In the genomic region with DNA sequence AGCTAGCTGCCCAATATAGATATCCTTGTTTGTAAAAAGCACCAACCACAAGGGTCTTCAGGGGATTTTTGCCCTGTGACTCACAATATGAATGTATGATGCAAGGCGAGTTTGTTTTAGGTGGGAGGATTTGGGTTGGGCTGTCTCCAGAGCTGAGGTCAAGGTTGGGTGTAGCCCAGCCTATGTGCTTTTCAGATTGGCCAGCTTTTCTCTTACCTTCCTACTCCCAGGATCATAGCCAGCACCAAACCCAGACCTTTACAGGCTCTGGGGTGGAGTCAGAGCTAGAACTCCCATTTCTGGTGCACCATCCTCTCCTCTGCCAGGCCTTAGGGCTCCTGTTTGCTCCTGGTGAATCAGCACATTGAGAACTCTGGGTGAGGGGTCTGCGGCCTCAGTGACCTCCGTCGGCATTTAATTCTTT, we compare ENCODE assay signal across 15 cellular contexts. TPM values are rescaled to one million over a fixed set of nuclear protein-coding genes. Genes with fewer than 3 reads are reported as not detected.
DNase-seq lines count a peak whose midpoint lies in the region; ATAC-seq and TF ChIP-seq lines count a peak whose summit lies in the region.
"Had no signal": no experiment of that assay in that cellular context is flagged by ENCODE, and none has a peak within 500 bp of the region (broad histone marks: within the 10 kb centered on the region; RNA-seq: fewer than 3 reads in every experiment).

No MANE protein-coding gene starts in this region.

- ATAC-seq in PC-3, result peak; percentile 46

- WGBS in esophagus squamous epithelium, 2 donors, result 29 to 35% methylated on average over 1 to 2 of the region's 4 CpGs

- H3K9me2 ChIP-seq in PC-3 (replicated peaks; ENCODE audit: low read length), result no peaks in the 10 kb centered on the region

- BruUV-seq in PC-3 (replicated peaks; lab: Mats Ljungman, UMichigan), result no TSS peak

- peak; percentile 12 for DNase-seq in GM12865 (ENCODE audit: low read depth)
- peak; percentile 90 for DNase-seq in PC-3
- DNase-seq in esophagus squamous epithelium (lab: John Stamatoyannopoulos, UW), result no peak
- DNase-seq in osteoblast (ENCODE audit: insufficient read length, low spot score, missing footprints), result no peak
- no peak for DNase-seq in NCI-H1436 treated with DMSO at 0.1 percent for 48 hours (lab: John Stamatoyannopoulos, UW)
- no peak for DNase-seq in pons (ENCODE audit: low spot score)
- no peak for DNase-seq in activated CD4-positive, alpha-beta T cell treated with anti-CD3 and anti-CD28 coated beads for 48 hours
- no peak for DNase-seq in NK-92 (lab: John Stamatoyannopoulos, UW; ENCODE audit: unreplicated experiment)
- DNase-seq: activated T-cell treated with anti-CD3 and anti-CD28 coated beads, Interleukin-2, amount 50 U/mL, for 48 hours; CD4-positive, alpha-beta T cell; NCI-H510A treated with DMSO at 0.1 percent for 48 hours; retina; Right ventricle myocardium superior; tibial artery had no signal

- H4K20me1 ChIP-seq in PC-3 (ENCODE audit: low read length) (no peaks in the 10 kb centered on the region), osteoblast (ENCODE audit: insufficient read depth, low read length) (no peaks in the 10 kb centered on the region)

- H3K4me1 ChIP-seq in PC-3 (ENCODE audit: insufficient read depth, low read length) (peaks cover 34% of the 10 kb centered on the region), esophagus squamous epithelium (peaks cover 10 to 62% (median 26%) of the 10 kb centered on the region in 3 donors), osteoblast (ENCODE audit: insufficient read depth, low read length) (peaks cover 49% of the 10 kb centered on the region)
- H3K4me1 ChIP-seq: tibial artery had no signal

- no peaks in the 10 kb centered on the region for H3K9me3 ChIP-seq in PC-3 (ENCODE audit: low read length)
- no peaks in the 10 kb centered on the region for H3K9me3 ChIP-seq in esophagus squamous epithelium
- no peaks in the 10 kb centered on the region for H3K9me3 ChIP-seq in osteoblast (ENCODE audit: low read depth, low read length)
- H3K9me3 ChIP-seq: tibial artery had no signal

- H3K27ac ChIP-seq in PC-3 (ENCODE audit: low read length) (peak overlapping the region; percentile 64), esophagus squamous epithelium (peak overlapping the region; percentile 59 to 77 (median 70)), osteoblast (ENCODE audit: low read depth, low read length) (peak overlapping the region; percentile 63)
- H3K27ac ChIP-seq: tibial artery, VCaP had no signal

- CTCF ChIA-PET in PC-3 (lab: Charles Lee), result interaction anchor here (0.6 kb wide), 1 partner anchor 56 kb away, joined by 3 read pairs; a partner anchor contains a TSS

- H3K27me3 ChIP-seq in PC-3 (ENCODE audit: low read length) (no peaks in the 10 kb centered on the region), esophagus squamous epithelium (no peaks in the 10 kb centered on the region), osteoblast (ENCODE audit: insufficient read depth, low read length) (no peaks in the 10 kb centered on the region)
- H3K27me3 ChIP-seq: tibial artery had no signal

- no peak for TF ChIP-seq POLR2A in esophagus squamous epithelium (IDR thresholded peaks at IDR 0.05)

- H3K36me3 ChIP-seq in PC-3 (ENCODE audit: low read depth, low read length) (no peaks in the 10 kb centered on the region), esophagus squamous epithelium (no peaks in the 10 kb centered on the region), osteoblast (ENCODE audit: insufficient read depth, low read length) (no peaks in the 10 kb centered on the region)
- H3K36me3 ChIP-seq: tibial artery had no signal

- intact Hi-C loops in PC-3 (cut with micrococcal nuclease), result no loop called here
- intact Hi-C loops in esophagus squamous epithelium (cut with DNase I), result no loop called here

- H3K79me2 ChIP-seq in PC-3 (ENCODE audit: low read length) (no peaks in the 10 kb centered on the region), osteoblast (ENCODE audit: insufficient read depth, low read length) (no peaks in the 10 kb centered on the region)

- TF ChIP-seq CTCF in GM12865 (IDR thresholded peaks at IDR 0.05; ENCODE audit: insufficient read depth, low read depth, low read length, missing control alignments), result no peak
- no peak for TF ChIP-seq CTCF in PC-3 (conservative IDR thresholded peaks at IDR 0.05; ENCODE audit: low read depth, low read length)
- TF ChIP-seq CTCF in esophagus squamous epithelium (IDR thresholded peaks at IDR 0.05), result no peak
- TF ChIP-seq CTCF in osteoblast (IDR thresholded peaks at IDR 0.05; ENCODE audit: extremely low read depth, low read depth, low read length), result no peak

- H3K4me2 ChIP-seq in PC-3 (ENCODE audit: low read length) (peak overlapping the region; percentile 31; the same call in 1 of the 2 replicates), osteoblast (ENCODE audit: insufficient read depth, low read length) (peak overlapping the region; percentile 37)

- H3K9ac ChIP-seq in PC-3 (ENCODE audit: low read length), result no peak overlapping the region

- H2AFZ ChIP-seq in PC-3 (ENCODE audit: low read length) (0 out of 2 replicates have a peak overlapping the region, but pooled peaks have one; percentile 13), osteoblast (ENCODE audit: low read length) (peak overlapping the region; percentile 26)

- no peaks in the 10 kb centered on the region for H3F3A ChIP-seq in PC-3 (ENCODE audit: low read length, unreplicated experiment)

- POLR2A ChIA-PET in PC-3 (lab: Charles Lee; ENCODE audit: unreplicated experiment), result no interaction called here

- H3K4me3 ChIP-seq in GM12865 (ENCODE audit: low read depth, low read length), result no peak overlapping the region
- H3K4me3 ChIP-seq in PC-3 (ENCODE audit: low read length), result peak overlapping the region; percentile 19; the same call in 1 of the 2 replicates
- H3K4me3 ChIP-seq in esophagus squamous epithelium, result no peak overlapping the region
- H3K4me3 ChIP-seq in osteoblast (ENCODE audit: insufficient read depth, low read length), result no peak overlapping the region
- H3K4me3 ChIP-seq: tibial artery had no signal

RNA-seq across cellular contexts. Expression of a gene that starts 55.6 kb away (rescaled TPM):
- total RNA-seq in PC-3 (2014; rRNA removed), result 26.0 and 26.3 TPM in 2 replicates
- 10 to 100 TPM in 3 of 4 donors, 1 to 10 TPM in 1; 9.3 to 27.0 (median 20.5) TPM for total RNA-seq in esophagus squamous epithelium
- 23.0 and 27.5 TPM in 2 replicates for total RNA-seq in osteoblast

Comparison
In these comparisons a context has a peak if more than half of its experiments do, and no peak if none do; other contexts are left out.
1. DNase-seq: peak in GM12865 (single experiment) and PC-3 (single experiment); none in esophagus squamous epithelium (single experiment), osteoblast (single experiment), NCI-H1436 treated with DMSO at 0.1 percent for 48 hours (single experiment), pons (single experiment), activated CD4-positive, alpha-beta T cell treated with anti-CD3 and anti-CD28 coated beads for 48 hours (single experiment) and NK-92 (single experiment).
2. Peak in every context shown above with its lines, with median percentiles within 50 percentile points of each other: H3K27ac ChIP-seq.